Comparison of ENCODE assay signal across 23 cellular contexts in genomic region chr15:75927601-75928000, GRCh38. TPM values are rescaled to one million over a fixed set of nuclear protein-coding genes. Genes with fewer than 3 reads are reported as not detected.
DNase-seq lines count a peak whose midpoint lies in the region; ATAC-seq and TF ChIP-seq lines count a peak whose summit lies in the region.
"Had no signal": no experiment of that assay in that cellular context is flagged by ENCODE, and none has a peak within 500 bp of the region (broad histone marks: within the 10 kb centered on the region; RNA-seq: fewer than 3 reads in every experiment).

No MANE protein-coding gene starts in this region.

- H3K4me1 Mint-ChIP-seq in activated naive CD8-positive, alpha-beta T cell treated with anti-CD3 and anti-CD28 coated beads for 36 hours = peaks cover 42% of the 10 kb centered on the region
- H3K4me1 Mint-ChIP-seq in activated naive CD8-positive, alpha-beta T cell treated with anti-CD3 and anti-CD28 coated beads, Interleukin-2, amount 50 U/mL, for 24 hours = peaks cover 50% of the 10 kb centered on the region
- H3K4me1 Mint-ChIP-seq in GM23338 = peaks cover 41% of the 10 kb centered on the region
- peaks cover 47% of the 10 kb centered on the region for H3K4me1 Mint-ChIP-seq in WTC11
- H3K4me1 Mint-ChIP-seq in stimulated activated memory B cell treated with anti-CD40 and anti-IgM and Interleukin-4, amounts not matched to agents 10 μg/mL and 1 μg/mL and 100 μg/mL, for 72 hours = peaks cover 49% of the 10 kb centered on the region

- no peaks in the 10 kb centered on the region for H3K9me3 Mint-ChIP-seq in activated naive CD8-positive, alpha-beta T cell treated with anti-CD3 and anti-CD28 coated beads for 36 hours
- no peaks in the 10 kb centered on the region for H3K9me3 Mint-ChIP-seq in activated naive CD8-positive, alpha-beta T cell treated with anti-CD3 and anti-CD28 coated beads, Interleukin-2, amount 50 U/mL, for 24 hours
- H3K9me3 Mint-ChIP-seq in GM23338 (no peaks in the 10 kb centered on the region), WTC11 (no peaks in the 10 kb centered on the region)
- H3K9me3 Mint-ChIP-seq in stimulated activated memory B cell treated with anti-CD40 and anti-IgM and Interleukin-4, amounts not matched to agents 10 μg/mL and 1 μg/mL and 100 μg/mL, for 72 hours = no peaks in the 10 kb centered on the region
- H3K9me3 Mint-ChIP-seq: T-cell had no signal

- ATAC-seq in activated naive CD8-positive, alpha-beta T cell treated with anti-CD3 and anti-CD28 coated beads, Interleukin-2, amount 50 U/mL, for 24 hours = no peak
- no peak for ATAC-seq in GM23338
- no peak for ATAC-seq in WTC11
- ATAC-seq in stimulated activated memory B cell treated with anti-CD40 and anti-IgM and Interleukin-4, amounts not matched to agents 10 μg/mL and 1 μg/mL and 100 μg/mL, for 72 hours = no peak
- ATAC-seq in aorta (ENCODE audit: low FRiP score) = no peak
- ATAC-seq: K562, Panc1, T-cell had no signal

- WGBS in aorta, 2 donors = 67 to 79% methylated on average over 4 of the region's 4 CpGs

- H3K27ac Mint-ChIP-seq in activated naive CD8-positive, alpha-beta T cell treated with anti-CD3 and anti-CD28 coated beads for 36 hours = peak overlapping the region; percentile 64
- no peak overlapping the region for H3K27ac Mint-ChIP-seq in activated naive CD8-positive, alpha-beta T cell treated with anti-CD3 and anti-CD28 coated beads, Interleukin-2, amount 50 U/mL, for 24 hours
- peak overlapping the region; percentile 49; the same call in 1 of the 2 replicates for H3K27ac Mint-ChIP-seq in GM23338
- peak overlapping the region; percentile 78; the same call in 1 of the 2 replicates for H3K27ac Mint-ChIP-seq in WTC11
- H3K27ac Mint-ChIP-seq in stimulated activated memory B cell treated with anti-CD40 and anti-IgM and Interleukin-4, amounts not matched to agents 10 μg/mL and 1 μg/mL and 100 μg/mL, for 72 hours = peak overlapping the region; percentile 28

- no peak overlapping the region for H3K4me3 Mint-ChIP-seq in activated naive CD8-positive, alpha-beta T cell treated with anti-CD3 and anti-CD28 coated beads for 36 hours
- H3K4me3 Mint-ChIP-seq in activated naive CD8-positive, alpha-beta T cell treated with anti-CD3 and anti-CD28 coated beads, Interleukin-2, amount 50 U/mL, for 24 hours = no peak overlapping the region
- H3K4me3 Mint-ChIP-seq in GM23338 = no peak overlapping the region
- no peak overlapping the region for H3K4me3 Mint-ChIP-seq in WTC11
- H3K4me3 Mint-ChIP-seq in stimulated activated memory B cell treated with anti-CD40 and anti-IgM and Interleukin-4, amounts not matched to agents 10 μg/mL and 1 μg/mL and 100 μg/mL, for 72 hours = no peak overlapping the region
- H3K4me3 Mint-ChIP-seq: T-cell had no signal

- peaks cover 52% of the 10 kb centered on the region for H3K79me2 ChIP-seq in GM23338 (replicated peaks; ENCODE audit: insufficient read depth)

- DNase-seq in activated naive CD8-positive, alpha-beta T cell treated with anti-CD3 and anti-CD28 coated beads for 36 hours = no peak
- no peak for DNase-seq in activated naive CD8-positive, alpha-beta T cell treated with anti-CD3 and anti-CD28 coated beads, Interleukin-2, amount 50 U/mL, for 24 hours
- no peak for DNase-seq in GM23338 (ENCODE audit: low spot score)
- no peak for DNase-seq in WTC11 (ENCODE audit: low spot score)
- no peak for DNase-seq in aorta
- DNase-seq in ACHN = no peak
- DNase-seq in SHP77 treated with DMSO at 0.1 percent for 48 hours (lab: John Stamatoyannopoulos, UW) = no peak
- DNase-seq: 8988T, AML-193, DMS53, EL, GF-D8, NCI-H1105, NCI-H146, NCI-H2029 treated with DMSO at 0.1 percent for 48 hours, NCI-H226, NCI-H510A treated with DMSO at 0.1 percent for 48 hours, NCI-H748 treated with DMSO at 0.1 percent for 48 hours, T-cell had no signal

- no peaks in the 10 kb centered on the region for H3K9me2 ChIP-seq in GM23338 (ENCODE audit: insufficient read depth)

- no peaks in the 10 kb centered on the region for H3K9me3 ChIP-seq in aorta (ENCODE audit: control insufficient read depth, low read length)

- H3K27ac ChIP-seq in GM23338 (ENCODE audit: low read depth) (no peak overlapping the region), aorta (ENCODE audit: low read depth in 1 of 2, low read length in 2 of 2) (no peak overlapping the region)
- H3K27ac ChIP-seq: C4-2B had no signal

- H3K27me3 Mint-ChIP-seq in activated naive CD8-positive, alpha-beta T cell treated with anti-CD3 and anti-CD28 coated beads for 36 hours = no peaks in the 10 kb centered on the region
- H3K27me3 Mint-ChIP-seq in activated naive CD8-positive, alpha-beta T cell treated with anti-CD3 and anti-CD28 coated beads, Interleukin-2, amount 50 U/mL, for 24 hours = no peaks in the 10 kb centered on the region
- H3K27me3 Mint-ChIP-seq in GM23338 (ENCODE audit: insufficient read depth, low read depth, poor library complexity) (no peaks in the 10 kb centered on the region), WTC11 (ENCODE audit: low read depth) (no peaks in the 10 kb centered on the region)
- no peaks in the 10 kb centered on the region for H3K27me3 Mint-ChIP-seq in stimulated activated memory B cell treated with anti-CD40 and anti-IgM and Interleukin-4, amounts not matched to agents 10 μg/mL and 1 μg/mL and 100 μg/mL, for 72 hours
- H3K27me3 Mint-ChIP-seq: T-cell had no signal

- H4K20me1 ChIP-seq in GM23338 (replicated peaks; ENCODE audit: insufficient read depth) = peaks cover 34% of the 10 kb centered on the region

- CTCF ChIA-PET in WTC11 (lab: Charles Lee) = interaction anchor here (1.1 to 5.9 kb wide), 10 partner anchors 8 to 258 kb away, joined by 3 to 73 read pairs (median 8); no protein-coding TSS in a partner anchor

- H3K36me3 ChIP-seq in GM23338 (ENCODE audit: insufficient read depth) (peaks cover 21% of the 10 kb centered on the region), aorta (ENCODE audit: control insufficient read depth in 1 of 2, insufficient read depth in 2 of 2, low read length in 1 of 2) (peaks cover 0 to under 1% of the 10 kb centered on the region in 2 donors)

- H3K27me3 ChIP-seq in GM23338 (ENCODE audit: insufficient read depth) (no peaks in the 10 kb centered on the region), aorta (ENCODE audit: control insufficient read depth in 1 of 2, insufficient read depth in 2 of 2, low read length in 1 of 2) (no peaks in the 10 kb centered on the region)

- intact Hi-C loops in aorta (cut with DNase I) = no loop called here

- POLR2A ChIA-PET in WTC11 (lab: Charles Lee) = no interaction called here

- no peaks in the 10 kb centered on the region; the same call in 1 of the 2 replicates for H3F3A ChIP-seq in GM23338 (replicated peaks; ENCODE audit: low read depth)

- H3K4me1 ChIP-seq in GM23338 (ENCODE audit: insufficient read depth) (peaks cover 26% of the 10 kb centered on the region), aorta (ENCODE audit: control insufficient read depth in 1 of 2, insufficient read depth in 2 of 2, low read length in 2 of 2) (no peaks in the 10 kb centered on the region)

- no peak overlapping the region for H3K4me2 ChIP-seq in GM23338

- in situ Hi-C loops in ACHN (cut with HindIII; ENCODE audit: low pct_ligation_motif_present, low pct_unique_long_range_greater_than_20kb, low sequenced_read_pairs) = no loop called here

- H3K4me3 ChIP-seq in GM23338 = no peak overlapping the region
- no peak overlapping the region for H3K4me3 ChIP-seq in aorta (ENCODE audit: low read length in 2 of 2)
- H3K4me3 ChIP-seq: K562 had no signal

- H2AFZ ChIP-seq in GM23338 = no peak overlapping the region

- TF ChIP-seq CTCF in GM23338 (conservative IDR thresholded peaks at IDR 0.05; ENCODE audit: low read depth in 2 of 2) = no peak
- no peak for TF ChIP-seq CTCF in WTC11 (IDR thresholded peaks at IDR 0.05)

- H3K36me3 Mint-ChIP-seq in activated naive CD8-positive, alpha-beta T cell treated with anti-CD3 and anti-CD28 coated beads for 36 hours = peaks cover 44% of the 10 kb centered on the region
- peaks cover 52% of the 10 kb centered on the region for H3K36me3 Mint-ChIP-seq in activated naive CD8-positive, alpha-beta T cell treated with anti-CD3 and anti-CD28 coated beads, Interleukin-2, amount 50 U/mL, for 24 hours (ENCODE audit: low read depth)
- H3K36me3 Mint-ChIP-seq in GM23338 (ENCODE audit: low read depth) (peaks cover 34% of the 10 kb centered on the region), WTC11 (peaks cover 33% of the 10 kb centered on the region)
- H3K36me3 Mint-ChIP-seq in stimulated activated memory B cell treated with anti-CD40 and anti-IgM and Interleukin-4, amounts not matched to agents 10 μg/mL and 1 μg/mL and 100 μg/mL, for 72 hours = peaks cover 61% of the 10 kb centered on the region

TF ChIP-seq in WTC11, 78 proteins besides CTCF, POLR2A, EP300 and RAD21 (continues in another document):
- TF ChIP-seq ZNF416 (CRISPR knock-in tag; IDR thresholded peaks at IDR 0.05) = no peak
- no peak for TF ChIP-seq ESRRA (CRISPR knock-in tag; IDR thresholded peaks at IDR 0.05; ENCODE audit: borderline replicate concordance)
- TF ChIP-seq STAT6 (CRISPR knock-in tag; conservative IDR thresholded peaks at IDR 0.05; ENCODE audit: low read depth) = no peak
- TF ChIP-seq RORB (CRISPR knock-in tag; IDR thresholded peaks at IDR 0.05) = no peak
- no peak for TF ChIP-seq ZNF232 (CRISPR knock-in tag; IDR thresholded peaks at IDR 0.05)

RNA-seq across cellular contexts. Expression of gene FBXO22, which starts 23.9 kb away (rescaled TPM):
- 10 to 100 TPM; 48.2 to 49.5 TPM for total RNA-seq in activated naive CD8-positive, alpha-beta T cell treated with anti-CD3 and anti-CD28 coated beads for 36 hours
- total RNA-seq in GM23338 (2014; rRNA removed; shearing (Covaris generic)) = 79.8 and 89.8 TPM in 2 replicates
- polyA plus RNA-seq in GM23338 (2016; fragmentation: Nextera tagmentation; extraction: Ambion mirVana) = 72.8 and 94.5 TPM in 2 replicates
- 90.3 to 95.7 TPM (median 90.9 TPM) in 3 replicates for total RNA-seq in WTC11 (2021)
- 10 to 100 TPM; 15.8 to 18.3 TPM for total RNA-seq in aorta
- polyA plus RNA-seq in aorta = 10 to 100 TPM; 12.5 to 18.9 TPM
